1 cellular context compared by ENCODE assay signal in genomic region chr22:20788627-20789344, GRCh38.
TF ChIP-seq lines count a peak whose summit lies in the region.

No MANE protein-coding gene starts in this region.

TF ChIP-seq in K562, 482 proteins besides CTCF, POLR2A, EP300 and RAD21 (continued from another document):
- no peak for TF ChIP-seq ETS1 (conservative IDR thresholded peaks at IDR 0.05; ENCODE audit: control insufficient read depth, low read depth, low read length)
- TF ChIP-seq RBM15 (IDR thresholded peaks at IDR 0.05; ENCODE audit: insufficient read depth, low read length) = no peak
- TF ChIP-seq CHD1 (IDR thresholded peaks at IDR 0.05; ENCODE audit: low read length) = peak; percentile 2
- no peak for TF ChIP-seq SIX5 (IDR thresholded peaks at IDR 0.05; ENCODE audit: borderline replicate concordance in 1 of 2, insufficient read depth in 1 of 2, low read depth in 1 of 2, low read length in 2 of 2)
- peak; percentile 90; the same call in 1 of the 2 replicates for TF ChIP-seq ZBTB26 (CRISPR knock-in tag; IDR thresholded peaks at IDR 0.05)
- no peak for TF ChIP-seq RFX7 (CRISPR knock-in tag; IDR thresholded peaks at IDR 0.05)
- no peak for TF ChIP-seq KLF16 (IDR thresholded peaks at IDR 0.05)
- no peak for TF ChIP-seq E2F3 (CRISPR knock-in tag; IDR thresholded peaks at IDR 0.05)
- no peak for TF ChIP-seq CBX3 (IDR thresholded peaks at IDR 0.05; ENCODE audit: borderline replicate concordance in 1 of 2, low read length in 2 of 2)
- no peak for TF ChIP-seq ZNF57 (CRISPR knock-in tag; IDR thresholded peaks at IDR 0.05)
- no peak for TF ChIP-seq PHB (CRISPR knock-in tag; IDR thresholded peaks at IDR 0.05)
- TF ChIP-seq ZNF232 (CRISPR knock-in tag; IDR thresholded peaks at IDR 0.05) = no peak
- TF ChIP-seq ZNF592 (IDR thresholded peaks at IDR 0.05) = no peak
- no peak for TF ChIP-seq XRCC3 (IDR thresholded peaks at IDR 0.05)
- TF ChIP-seq GMEB1 (CRISPR knock-in tag; IDR thresholded peaks at IDR 0.05) = no peak
- no peak for TF ChIP-seq MCM2 (IDR thresholded peaks at IDR 0.05; ENCODE audit: low read depth)
- no peak for TF ChIP-seq JUNB (CRISPR knock-in tag; conservative IDR thresholded peaks at IDR 0.05)
- no peak for TF ChIP-seq MED1 (CRISPR knock-in tag; IDR thresholded peaks at IDR 0.05; ENCODE audit: borderline replicate concordance)
- TF ChIP-seq HCFC1 (IDR thresholded peaks at IDR 0.05; ENCODE audit: low read depth, low read length) = no peak
- TF ChIP-seq ZBTB34 (CRISPR knock-in tag; IDR thresholded peaks at IDR 0.05) = no peak
- TF ChIP-seq TFAM (CRISPR knock-in tag; conservative IDR thresholded peaks at IDR 0.05) = no peak
- 0 out of 2 replicates have a peak, but pooled peaks have one; percentile 49 for TF ChIP-seq OTX1 (CRISPR knock-in tag; IDR thresholded peaks at IDR 0.05)
- TF ChIP-seq KDM4B (IDR thresholded peaks at IDR 0.05; ENCODE audit: borderline replicate concordance in 2 of 2, low read depth in 1 of 2) = no peak
- 0 out of 2 replicates have a peak, but pooled peaks have one; percentile 5 for TF ChIP-seq THRB (CRISPR knock-in tag; conservative IDR thresholded peaks at IDR 0.05)
- TF ChIP-seq THRA (IDR thresholded peaks at IDR 0.05) = no peak
- peak; percentile 81; the same call in 1 of the 2 replicates for TF ChIP-seq ELF4 (CRISPR knock-in tag; IDR thresholded peaks at IDR 0.05)
- TF ChIP-seq HMGN3 (IDR thresholded peaks at IDR 0.05; ENCODE audit: borderline replicate concordance, extremely low read depth, insufficient read length, low read depth, low read length) = no peak
- TF ChIP-seq PTRF (tag; IDR thresholded peaks at IDR 0.05) = no peak
- TF ChIP-seq BDP1 (IDR thresholded peaks at IDR 0.05; ENCODE audit: insufficient read depth, insufficient read length) = no peak
- no peak for TF ChIP-seq ZNF41 (CRISPR knock-in tag; conservative IDR thresholded peaks at IDR 0.05)
- TF ChIP-seq BRD9 (IDR thresholded peaks at IDR 0.05; ENCODE audit: low read depth, partially characterized antibody) = no peak
- no peak for TF ChIP-seq SAFB2 (IDR thresholded peaks at IDR 0.05; ENCODE audit: borderline replicate concordance, low read depth, low read length, severe bottlenecking)
- TF ChIP-seq MCM7 (IDR thresholded peaks at IDR 0.05) = no peak
- peak; percentile 28 for TF ChIP-seq NEUROD1 (IDR thresholded peaks at IDR 0.05; ENCODE audit: borderline replicate concordance, low read depth, low read length, partially characterized antibody)
- no peak for TF ChIP-seq ZNF408 (CRISPR knock-in tag; IDR thresholded peaks at IDR 0.05; ENCODE audit: low read depth)
- no peak for TF ChIP-seq ZNF780A (CRISPR knock-in tag; IDR thresholded peaks at IDR 0.05)
- no peak for TF ChIP-seq MECOM (CRISPR knock-in tag; IDR thresholded peaks at IDR 0.05)
- no peak for TF ChIP-seq PCBP1 (IDR thresholded peaks at IDR 0.05; ENCODE audit: low read depth, low read length, poor library complexity, severe bottlenecking)
- no peak for TF ChIP-seq ETS2 (tag; IDR thresholded peaks at IDR 0.05; ENCODE audit: borderline replicate concordance, poor library complexity, severe bottlenecking)
- TF ChIP-seq ZFP1 (CRISPR knock-in tag; IDR thresholded peaks at IDR 0.05) = no peak
- no peak for TF ChIP-seq FOXJ3 (CRISPR knock-in tag; IDR thresholded peaks at IDR 0.05)
- no peak for TF ChIP-seq DPF2 (IDR thresholded peaks at IDR 0.05)
- TF ChIP-seq HMGXB4 (CRISPR knock-in tag; IDR thresholded peaks at IDR 0.05) = no peak
- 0 out of 4 replicates have a peak, but pooled peaks of 1 of the 2 experiments have one; percentile 62 for TF ChIP-seq ZNF639 (CRISPR knock-in tag; conservative IDR thresholded peaks at IDR 0.05 in 1 of 2, IDR thresholded peaks at IDR 0.05 in 1 of 2)
- TF ChIP-seq CCAR2 (IDR thresholded peaks at IDR 0.05; ENCODE audit: low read depth, low read length) = no peak
- no peak for TF ChIP-seq ZBTB1 (CRISPR knock-in tag; IDR thresholded peaks at IDR 0.05; ENCODE audit: borderline replicate concordance, low read depth)
- peak; percentile 87 for TF ChIP-seq RBM25 (IDR thresholded peaks at IDR 0.05; ENCODE audit: low read depth, low read length, severe bottlenecking)
- TF ChIP-seq ZNF584 (CRISPR knock-in tag; IDR thresholded peaks at IDR 0.05; ENCODE audit: low read depth) = no peak
- no peak for TF ChIP-seq PHF8 (IDR thresholded peaks at IDR 0.05; ENCODE audit: borderline replicate concordance, low read length)
- TF ChIP-seq CREB3L1 (IDR thresholded peaks at IDR 0.05; ENCODE audit: borderline replicate concordance, low read depth) = no peak
